7 cellular contexts compared by ENCODE assay signal in the genomic region with DNA sequence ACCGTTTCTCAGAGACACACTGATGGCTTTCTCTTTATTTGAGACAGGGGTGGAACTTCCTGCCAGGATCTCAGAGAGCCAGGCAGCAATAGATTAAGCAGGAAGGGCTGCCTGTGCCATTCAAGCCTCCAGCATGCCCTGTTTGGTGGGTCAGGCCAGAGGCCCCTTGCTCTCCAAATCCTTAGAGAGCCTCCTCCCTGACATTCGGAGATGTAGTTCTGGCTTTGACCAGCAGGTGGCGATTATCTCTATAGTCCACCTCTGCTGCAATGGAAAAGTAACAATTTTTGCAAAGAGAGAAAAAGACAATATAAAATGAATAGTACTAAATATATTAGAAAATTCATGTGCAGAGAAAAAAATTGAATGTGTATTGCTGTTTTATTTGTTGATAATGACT.
A peak's percentile ranks its signal among the peaks of the same experiment; 100 is the strongest.
DNase-seq lines count a peak whose midpoint lies in the region; TF ChIP-seq lines count a peak whose summit lies in the region.

No MANE protein-coding gene starts in this region.

- no peak overlapping the region for H2AFZ ChIP-seq in mammary epithelial cell (ENCODE audit: low read depth, low read length)

- H3K4me1 ChIP-seq in mammary epithelial cell (ENCODE audit: insufficient read depth, low read length), result no peaks in the 10 kb centered on the region
- no peaks in the 10 kb centered on the region for H3K4me1 ChIP-seq in liver (ENCODE audit: control insufficient read depth in 4 of 4, insufficient read depth in 4 of 4, low read length in 3 of 4)

- no peak overlapping the region for H3K9ac ChIP-seq in mammary epithelial cell (ENCODE audit: insufficient read depth, low read length)
- H3K9ac ChIP-seq in liver (ENCODE audit: low read depth in 1 of 2, low read length in 2 of 2), result no peak overlapping the region

- DNase-seq in GM20000 (ENCODE audit: low spot score) (peak; percentile 26), T follicular helper cell (ENCODE audit: low read depth) (peak; percentile 55), mammary epithelial cell (peak; percentile 18), DMS114 treated with DMSO at 0.1 percent for 48 hours (lab: John Stamatoyannopoulos, UW; ENCODE audit: unreplicated experiment) (no peak), erythroblast (lab: John Stamatoyannopoulos, UW) (no peak)
- peak; percentile 42 for DNase-seq in stimulated activated CD8-positive, alpha-beta memory T cell treated with anti-CD3 and anti-CD28 coated beads, Interleukin-12 subunit alpha, Interleukin-12 subunit beta, amount 100 ng/mL, for 1 hour (ENCODE audit: low read depth)

- no peaks in the 10 kb centered on the region for H3K9me3 ChIP-seq in mammary epithelial cell (replicated peaks; ENCODE audit: insufficient read depth, low read length)
- no peaks in the 10 kb centered on the region for H3K9me3 ChIP-seq in liver (ENCODE audit: control insufficient read depth in 4 of 4, low read length in 3 of 4)

- peaks cover 2% of the 10 kb centered on the region for H4K20me1 ChIP-seq in mammary epithelial cell (ENCODE audit: insufficient read depth, low read length)

- H3K27ac ChIP-seq in mammary epithelial cell (ENCODE audit: insufficient read depth, low read depth, low read length), result no peak overlapping the region
- H3K27ac ChIP-seq in liver (ENCODE audit: low read depth in 1 of 2, low read length in 2 of 2), result no peak overlapping the region

- intact Hi-C loops in mammary epithelial cell (cut with micrococcal nuclease), result no loop called here

- H3K4me3 ChIP-seq in mammary epithelial cell (replicated peaks in 1 of 3; ENCODE audit: insufficient read depth in 1 of 3, low read depth in 2 of 3, low read length in 3 of 3), result no peak overlapping the region
- no peak overlapping the region for H3K4me3 ChIP-seq in liver (ENCODE audit: low read depth in 1 of 3, low read length in 3 of 3)

- peak; percentile 54 to 75 for TF ChIP-seq RAD21 in liver (IDR thresholded peaks at IDR 0.05)

- no TSS peak for BruUV-seq in mammary epithelial cell (replicated peaks; lab: Mats Ljungman, UMichigan)

- 33% methylated on average over 3 of the region's 3 CpGs for WGBS in mammary epithelial cell (ENCODE audit: low coverage, missing lambda C conversion rate)
- WGBS in liver, result 29% methylated on average over 3 of the region's 3 CpGs

- TF ChIP-seq CTCF in GM20000 (IDR thresholded peaks at IDR 0.05; ENCODE audit: extremely low read depth, missing control alignments) (peak; percentile 58), mammary epithelial cell (conservative IDR thresholded peaks at IDR 0.05 in 1 of 2, IDR thresholded peaks at IDR 0.05 in 1 of 2; ENCODE audit: extremely low read depth in 1 of 2, insufficient read depth in 1 of 2, low read depth in 1 of 2, low read length in 2 of 2) (peak; percentile 70 to 81), liver (IDR thresholded peaks at IDR 0.05; ENCODE audit: low read depth, low read length, missing input control) (peak; percentile 69)

- H3K36me3 ChIP-seq in mammary epithelial cell (ENCODE audit: insufficient read depth, low read length) (no peaks in the 10 kb centered on the region), liver (ENCODE audit: control insufficient read depth in 4 of 4, insufficient read depth in 3 of 4, low read depth in 1 of 4, low read length in 3 of 4) (no peaks in the 10 kb centered on the region)

- no peak for TF ChIP-seq POLR2A in erythroblast (IDR thresholded peaks at IDR 0.05; ENCODE audit: low read length)

- CTCF ChIA-PET in mammary epithelial cell (lab: Charles Lee; ENCODE audit: low non-redundant PET), result no interaction called here

- no peaks in the 10 kb centered on the region for H3K79me2 ChIP-seq in mammary epithelial cell (ENCODE audit: insufficient read depth, low read length)

- dilution Hi-C loops in mammary epithelial cell (cut with HindIII; ENCODE audit: low sequenced_read_pairs), result no loop called here

- H3K4me2 ChIP-seq in mammary epithelial cell (ENCODE audit: insufficient read depth, low read depth, low read length), result no peak overlapping the region

- H3K27me3 ChIP-seq in mammary epithelial cell (ENCODE audit: insufficient read depth, low read length) (peaks cover 3% of the 10 kb centered on the region), liver (ENCODE audit: control insufficient read depth in 4 of 4, insufficient read depth in 4 of 4, low read length in 3 of 4) (peaks cover 0 to 4% (median 0%) of the 10 kb centered on the region in 4 donors)

- in situ Hi-C loops in mammary epithelial cell (cut with MboI; ENCODE audit: low sequenced_read_pairs in 2 of 2), result no loop called here

TF ChIP-seq in liver, 16 proteins besides CTCF, POLR2A, EP300 and RAD21:
- TF ChIP-seq SP1 (IDR thresholded peaks at IDR 0.05), result no peak
- no peak for TF ChIP-seq HNF4G (IDR thresholded peaks at IDR 0.05)
- no peak for TF ChIP-seq HNF4A (conservative IDR thresholded peaks at IDR 0.05)
- no peak for TF ChIP-seq EGR1 (IDR thresholded peaks at IDR 0.05; ENCODE audit: low read depth in 2 of 2)
- TF ChIP-seq GABPA (IDR thresholded peaks at IDR 0.05 in 1 of 2, conservative IDR thresholded peaks at IDR 0.05 in 1 of 2), result no peak
- no peak for TF ChIP-seq NR2F2 (IDR thresholded peaks at IDR 0.05)
- TF ChIP-seq, protein P1, sequence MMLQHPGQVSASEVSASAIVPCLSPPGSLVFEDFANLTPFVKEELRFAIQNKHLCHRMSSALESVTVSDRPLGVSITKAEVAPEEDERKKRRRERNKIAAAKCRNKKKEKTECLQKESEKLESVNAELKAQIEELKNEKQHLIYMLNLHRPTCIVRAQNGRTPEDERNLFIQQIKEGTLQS (IDR thresholded peaks at IDR 0.05), result no peak
- no peak for TF ChIP-seq JUND (IDR thresholded peaks at IDR 0.05)
- TF ChIP-seq, protein P2, sequence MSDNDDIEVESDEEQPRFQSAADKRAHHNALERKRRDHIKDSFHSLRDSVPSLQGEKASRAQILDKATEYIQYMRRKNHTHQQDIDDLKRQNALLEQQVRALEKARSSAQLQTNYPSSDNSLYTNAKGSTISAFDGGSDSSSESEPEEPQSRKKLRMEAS (IDR thresholded peaks at IDR 0.05), result no peak
- TF ChIP-seq, protein P3, sequence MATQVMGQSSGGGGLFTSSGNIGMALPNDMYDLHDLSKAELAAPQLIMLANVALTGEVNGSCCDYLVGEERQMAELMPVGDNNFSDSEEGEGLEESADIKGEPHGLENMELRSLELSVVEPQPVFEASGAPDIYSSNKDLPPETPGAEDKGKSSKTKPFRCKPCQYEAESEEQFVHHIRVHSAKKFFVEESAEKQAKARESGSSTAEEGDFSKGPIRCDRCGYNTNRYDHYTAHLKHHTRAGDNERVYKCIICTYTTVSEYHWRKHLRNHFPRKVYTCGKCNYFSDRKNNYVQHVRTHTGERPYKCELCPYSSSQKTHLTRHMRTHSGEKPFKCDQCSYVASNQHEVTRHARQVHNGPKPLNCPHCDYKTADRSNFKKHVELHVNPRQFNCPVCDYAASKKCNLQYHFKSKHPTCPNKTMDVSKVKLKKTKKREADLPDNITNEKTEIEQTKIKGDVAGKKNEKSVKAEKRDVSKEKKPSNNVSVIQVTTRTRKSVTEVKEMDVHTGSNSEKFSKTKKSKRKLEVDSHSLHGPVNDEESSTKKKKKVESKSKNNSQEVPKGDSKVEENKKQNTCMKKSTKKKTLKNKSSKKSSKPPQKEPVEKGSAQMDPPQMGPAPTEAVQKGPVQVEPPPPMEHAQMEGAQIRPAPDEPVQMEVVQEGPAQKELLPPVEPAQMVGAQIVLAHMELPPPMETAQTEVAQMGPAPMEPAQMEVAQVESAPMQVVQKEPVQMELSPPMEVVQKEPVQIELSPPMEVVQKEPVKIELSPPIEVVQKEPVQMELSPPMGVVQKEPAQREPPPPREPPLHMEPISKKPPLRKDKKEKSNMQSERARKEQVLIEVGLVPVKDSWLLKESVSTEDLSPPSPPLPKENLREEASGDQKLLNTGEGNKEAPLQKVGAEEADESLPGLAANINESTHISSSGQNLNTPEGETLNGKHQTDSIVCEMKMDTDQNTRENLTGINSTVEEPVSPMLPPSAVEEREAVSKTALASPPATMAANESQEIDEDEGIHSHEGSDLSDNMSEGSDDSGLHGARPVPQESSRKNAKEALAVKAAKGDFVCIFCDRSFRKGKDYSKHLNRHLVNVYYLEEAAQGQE (IDR thresholded peaks at IDR 0.05), result no peak
- TF ChIP-seq FOXA1 (IDR thresholded peaks at IDR 0.05), result no peak
- TF ChIP-seq TAF1 (conservative IDR thresholded peaks at IDR 0.05), result no peak
- TF ChIP-seq, protein P4, sequence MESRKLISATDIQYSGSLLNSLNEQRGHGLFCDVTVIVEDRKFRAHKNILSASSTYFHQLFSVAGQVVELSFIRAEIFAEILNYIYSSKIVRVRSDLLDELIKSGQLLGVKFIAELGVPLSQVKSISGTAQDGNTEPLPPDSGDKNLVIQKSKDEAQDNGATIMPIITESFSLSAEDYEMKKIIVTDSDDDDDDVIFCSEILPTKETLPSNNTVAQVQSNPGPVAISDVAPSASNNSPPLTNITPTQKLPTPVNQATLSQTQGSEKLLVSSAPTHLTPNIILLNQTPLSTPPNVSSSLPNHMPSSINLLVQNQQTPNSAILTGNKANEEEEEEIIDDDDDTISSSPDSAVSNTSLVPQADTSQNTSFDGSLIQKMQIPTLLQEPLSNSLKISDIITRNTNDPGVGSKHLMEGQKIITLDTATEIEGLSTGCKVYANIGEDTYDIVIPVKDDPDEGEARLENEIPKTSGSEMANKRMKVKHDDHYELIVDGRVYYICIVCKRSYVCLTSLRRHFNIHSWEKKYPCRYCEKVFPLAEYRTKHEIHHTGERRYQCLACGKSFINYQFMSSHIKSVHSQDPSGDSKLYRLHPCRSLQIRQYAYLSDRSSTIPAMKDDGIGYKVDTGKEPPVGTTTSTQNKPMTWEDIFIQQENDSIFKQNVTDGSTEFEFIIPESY (IDR thresholded peaks at IDR 0.05), result no peak
- TF ChIP-seq YY1 (IDR thresholded peaks at IDR 0.05), result no peak
TF ChIP-seq in liver: peak in this region for 0.

Comparison
In these comparisons a context has a peak if more than half of its experiments do, and no peak if none do; other contexts are left out.
1. DNase-seq: peak in GM20000 (single experiment), T follicular helper cell (single experiment), mammary epithelial cell (single experiment) and stimulated activated CD8-positive, alpha-beta memory T cell treated with anti-CD3 and anti-CD28 coated beads, Interleukin-12 subunit alpha, Interleukin-12 subunit beta, amount 100 ng/mL, for 1 hour (single experiment); none in DMS114 treated with DMSO at 0.1 percent for 48 hours (single experiment) and erythroblast (0 of 2).
2. Peak in every context shown above with its lines, with median percentiles within 50 percentile points of each other: CTCF ChIP-seq.